In the genomic region with DNA sequence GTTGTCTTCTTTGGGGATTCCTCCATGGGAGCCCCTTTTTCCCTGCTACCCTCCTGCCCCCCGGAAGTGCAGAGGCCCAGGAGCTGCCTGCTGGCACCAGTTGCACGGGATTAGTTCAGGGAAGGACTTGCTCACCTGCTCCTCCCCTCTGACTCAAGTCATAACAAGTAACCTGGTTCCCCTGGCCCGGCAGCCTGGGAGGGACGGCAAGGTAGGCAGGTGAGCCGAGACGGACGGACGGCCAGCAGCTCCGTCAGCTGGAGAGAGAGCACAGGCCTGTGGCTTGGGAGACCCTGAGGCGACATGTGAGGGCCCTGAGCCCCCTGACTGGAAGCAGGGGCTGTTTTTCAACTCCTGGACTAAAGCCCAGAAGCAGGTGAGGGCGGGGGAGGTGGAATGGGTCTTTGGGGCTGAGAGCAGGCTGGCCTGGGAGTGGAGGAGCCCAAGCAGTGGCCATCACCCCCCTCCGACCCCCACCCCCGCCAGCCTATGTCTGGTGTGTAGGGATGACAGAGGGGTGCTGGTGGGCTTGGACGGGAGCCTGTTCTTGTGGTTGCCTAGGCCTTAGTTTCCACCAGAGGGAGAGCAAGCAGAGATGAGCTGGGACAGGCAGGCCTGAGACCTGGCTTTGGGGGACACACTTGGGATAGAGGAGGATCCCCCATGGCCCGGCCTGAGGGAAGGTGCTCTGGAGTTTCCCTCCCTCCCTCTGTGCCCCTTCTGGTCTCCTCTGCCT, we compare ENCODE assay signal across 1 cellular context.
TF ChIP-seq lines count a peak whose summit lies in the region.

INAVA (plus strand) TSS at position 189 of the 736 bp plus-strand sequence. CDS start 3,501 bp downstream, outside the sequence.

TF ChIP-seq in GM12878, 131 proteins besides CTCF, POLR2A, EP300 and RAD21 (continued from another document):
- TF ChIP-seq BRCA1 (IDR thresholded peaks at IDR 0.05; ENCODE audit: low read depth, low read length) = no peak
